In genomic region chr22:33657670-33658069, GRCh38 we compare ENCODE assay signal across 27 cellular contexts.
"Had no signal": no experiment of that assay in that cellular context is flagged by ENCODE, and none has a peak within 500 bp of the region (broad histone marks: within the 10 kb centered on the region; RNA-seq: fewer than 3 reads in every experiment).

No MANE protein-coding gene starts in this region.

- H3K4me1 ChIP-seq: Peyer's patch had no signal

- H3K27ac ChIP-seq: ascending aorta, Peyer's patch, RWPE1 had no signal

- H3K27ac Mint-ChIP-seq: activated CD4-positive, alpha-beta memory T cell treated with anti-CD3 and anti-CD28 coated beads for 36 hours; activated CD4-positive, alpha-beta T cell treated with anti-CD3 and anti-CD28 coated beads, Interleukin-2, amount 10 ng/mL, durations not matched to agents 7 days and 5 days; activated naive CD4-positive, alpha-beta T cell treated with anti-CD3 and anti-CD28 coated beads, Interleukin-2, amount 50 U/mL, for 72 hours; activated naive CD8-positive, alpha-beta T cell treated with anti-CD3 and anti-CD28 coated beads, Interleukin-2, amount 50 U/mL, for 24 hours; T-helper 17 cell had no signal

- H3K4me3 Mint-ChIP-seq: activated CD4-positive, alpha-beta memory T cell treated with anti-CD3 and anti-CD28 coated beads for 36 hours; activated CD4-positive, alpha-beta T cell treated with anti-CD3 and anti-CD28 coated beads, Interleukin-2, amount 10 ng/mL, durations not matched to agents 7 days and 5 days; activated naive CD8-positive, alpha-beta T cell treated with anti-CD3 and anti-CD28 coated beads, Interleukin-2, amount 50 U/mL, for 24 hours; activated T-cell treated with anti-CD3 and anti-CD28 coated beads, Interleukin-2, amount 50 U/mL, for 4 hours; brain; T-helper 17 cell had no signal

- DNase-seq: activated CD4-positive, alpha-beta memory T cell treated with anti-CD3 and anti-CD28 coated beads for 36 hours; activated CD4-positive, alpha-beta T cell treated with anti-CD3 and anti-CD28 coated beads, Interleukin-2, amount 10 ng/mL, durations not matched to agents 7 days and 5 days; activated CD4-positive, CD25-positive, alpha-beta regulatory T cell; activated CD8-positive, alpha-beta memory T cell treated with anti-CD3 and anti-CD28 coated beads for 24 hours; activated effector memory CD4-positive, alpha-beta T cell treated with anti-CD3 and anti-CD28 coated beads, Interleukin-2, amount 50 U/mL, for 16 hours; activated naive CD4-positive, alpha-beta T cell treated with Interleukin-2 at 50 U/mL for 16 hours; activated naive CD8-positive, alpha-beta T cell treated with anti-CD3 and anti-CD28 coated beads, Interleukin-2, amount 50 U/mL, for 24 hours; activated T-cell treated with anti-CD3 and anti-CD28 coated beads, Interleukin-2, amount 50 U/mL, for 4 hours; amniotic stem cell; IMR-90; KBM-7; NCI-H1092; NCI-H2029; NCI-H2107; NCI-H2171 treated with DMSO at 0.1 percent for 48 hours; NCI-H226; NCI-H526; NCI-H82; OCI-M1; Peyer's patch; SHP77 treated with DMSO at 0.1 percent for 48 hours; T-helper 17 cell; T-helper 9 cell had no signal

- H3K36me3 ChIP-seq: ascending aorta, Peyer's patch had no signal

- H3K4me1 Mint-ChIP-seq: activated CD4-positive, alpha-beta T cell treated with anti-CD3 and anti-CD28 coated beads, Interleukin-2, amount 10 ng/mL, durations not matched to agents 7 days and 5 days; activated naive CD8-positive, alpha-beta T cell treated with anti-CD3 and anti-CD28 coated beads, Interleukin-2, amount 50 U/mL, for 24 hours; T-helper 17 cell had no signal

- H3K27me3 ChIP-seq: ascending aorta, Peyer's patch had no signal

- H3K4me3 ChIP-seq: ascending aorta, Peyer's patch had no signal

- H3K9me3 ChIP-seq: ascending aorta, Peyer's patch had no signal

- ATAC-seq: activated naive CD4-positive, alpha-beta T cell treated with anti-CD3 and anti-CD28 coated beads, Interleukin-2, amount 50 U/mL, for 72 hours; activated naive CD8-positive, alpha-beta T cell treated with anti-CD3 and anti-CD28 coated beads, Interleukin-2, amount 50 U/mL, for 24 hours; activated T-cell treated with anti-CD3 and anti-CD28 coated beads, Interleukin-2, amount 50 U/mL, for 4 hours; T-helper 17 cell had no signal

- H3K36me3 Mint-ChIP-seq: activated CD4-positive, alpha-beta memory T cell treated with anti-CD3 and anti-CD28 coated beads for 36 hours had no signal

- H3K27me3 Mint-ChIP-seq: activated CD4-positive, alpha-beta memory T cell treated with anti-CD3 and anti-CD28 coated beads for 36 hours; activated CD4-positive, alpha-beta T cell treated with anti-CD3 and anti-CD28 coated beads, Interleukin-2, amount 10 ng/mL, durations not matched to agents 7 days and 5 days; activated naive CD8-positive, alpha-beta T cell treated with anti-CD3 and anti-CD28 coated beads, Interleukin-2, amount 50 U/mL, for 24 hours; brain; T-helper 17 cell had no signal
